29 cellular contexts compared by ENCODE assay signal in the genomic region with DNA sequence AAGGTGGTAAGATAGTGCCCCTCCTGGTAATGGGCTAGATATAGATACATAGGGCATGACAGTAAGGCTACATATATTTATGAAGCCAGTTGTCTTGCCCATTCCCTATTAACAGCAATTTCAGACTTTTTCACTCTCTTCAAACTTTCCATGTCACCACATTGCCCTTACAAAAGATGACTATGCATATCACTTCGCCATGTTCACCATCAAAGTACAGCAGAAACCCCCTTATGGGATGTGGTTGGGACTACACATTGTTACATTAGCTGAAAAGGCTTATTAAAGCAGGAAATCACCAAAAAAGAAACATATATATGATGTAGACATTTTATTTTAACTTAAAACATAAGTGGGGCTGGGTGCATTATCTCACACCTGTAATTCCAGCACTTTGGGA. TPM values are rescaled to one million over a fixed set of nuclear protein-coding genes. Genes with fewer than 3 reads are reported as not detected.
"Had no signal": no experiment of that assay in that cellular context is flagged by ENCODE, and none has a peak within 500 bp of the region (broad histone marks: within the 10 kb centered on the region; RNA-seq: fewer than 3 reads in every experiment).

No MANE protein-coding gene starts in this region.

- H3K4me3 ChIP-seq: adrenal gland, breast epithelium, colonic mucosa, Peyer's patch had no signal

- H3K9me3 Mint-ChIP-seq: activated CD4-positive, alpha-beta memory T cell treated with anti-CD3 and anti-CD28 coated beads, Interleukin-2, amount 10 ng/mL, durations not matched to agents 7 days and 5 days; activated naive CD4-positive, alpha-beta T cell treated with anti-CD3 and anti-CD28 coated beads, Interleukin-2, amount 50 U/mL, for 24 hours had no signal

- H3K27ac Mint-ChIP-seq: activated CD4-positive, alpha-beta memory T cell treated with anti-CD3 and anti-CD28 coated beads, Interleukin-2, amount 10 ng/mL, durations not matched to agents 7 days and 5 days; activated CD4-positive, alpha-beta T cell treated with anti-CD3 and anti-CD28 coated beads, Interleukin-2, amount 10 ng/mL, durations not matched to agents 7 days and 5 days; activated naive CD4-positive, alpha-beta T cell treated with anti-CD3 and anti-CD28 coated beads, Interleukin-2, amount 50 U/mL, for 24 hours had no signal

- H3K36me3 ChIP-seq: adrenal gland, breast epithelium, colonic mucosa, Peyer's patch had no signal

- H3K27ac ChIP-seq: adrenal gland, breast epithelium, colonic mucosa, Peyer's patch, RWPE1, VCaP had no signal

- H3K4me1 ChIP-seq: adrenal gland, breast epithelium, colonic mucosa, Peyer's patch had no signal

- H3K36me3 Mint-ChIP-seq: activated naive CD4-positive, alpha-beta T cell treated with anti-CD3 and anti-CD28 coated beads, Interleukin-2, amount 50 U/mL, for 24 hours had no signal

- DNase-seq: activated CD4-positive, alpha-beta memory T cell treated with anti-CD3 and anti-CD28 coated beads, Interleukin-2, amount 10 ng/mL, durations not matched to agents 7 days and 5 days; activated CD4-positive, alpha-beta T cell treated with anti-CD3 and anti-CD28 coated beads, Interleukin-2, amount 10 ng/mL, durations not matched to agents 7 days and 5 days; activated CD4-positive, CD25-positive, alpha-beta regulatory T cell; activated CD8-positive, alpha-beta memory T cell treated with anti-CD3 and anti-CD28 coated beads, Interleukin-2, amount 50 U/mL, for 48 hours; activated T-cell treated with anti-CD3 and anti-CD28 coated beads, Interleukin-2, amount 50 U/mL, for 1 hour; adrenal gland; aorta; caudate nucleus; colonic mucosa; Karpas-422; MM.1S; NCI-H1105; NCI-H1436; NCI-H1694 treated with DMSO at 0.1 percent for 48 hours; NCI-H2029 treated with DMSO at 0.1 percent for 48 hours; NCI-H345; NCI-H510A; NCI-H526 treated with DMSO at 0.1 percent for 48 hours; NCI-H82; Peyer's patch; Right ventricle myocardium superior; T1000 had no signal

- H3K27me3 ChIP-seq: adrenal gland, breast epithelium, colonic mucosa, Peyer's patch had no signal

- H3K9me3 ChIP-seq: adrenal gland, breast epithelium, colonic mucosa, Peyer's patch had no signal

- H3K4me3 Mint-ChIP-seq: activated CD4-positive, alpha-beta memory T cell treated with anti-CD3 and anti-CD28 coated beads, Interleukin-2, amount 10 ng/mL, durations not matched to agents 7 days and 5 days; activated CD4-positive, alpha-beta T cell treated with anti-CD3 and anti-CD28 coated beads, Interleukin-2, amount 10 ng/mL, durations not matched to agents 7 days and 5 days; activated naive CD4-positive, alpha-beta T cell treated with anti-CD3 and anti-CD28 coated beads, Interleukin-2, amount 50 U/mL, for 24 hours had no signal

RNA-seq across cellular contexts. Expression of a gene that starts 9.8 kb away (rescaled TPM):
- total RNA-seq: breast epithelium, cerebellum, OCI-LY7, Peyer's patch, Right ventricle myocardium superior, SK-MEL-5 had no signal
